ENCODE assay signal across 32 cellular contexts in the genomic region with DNA sequence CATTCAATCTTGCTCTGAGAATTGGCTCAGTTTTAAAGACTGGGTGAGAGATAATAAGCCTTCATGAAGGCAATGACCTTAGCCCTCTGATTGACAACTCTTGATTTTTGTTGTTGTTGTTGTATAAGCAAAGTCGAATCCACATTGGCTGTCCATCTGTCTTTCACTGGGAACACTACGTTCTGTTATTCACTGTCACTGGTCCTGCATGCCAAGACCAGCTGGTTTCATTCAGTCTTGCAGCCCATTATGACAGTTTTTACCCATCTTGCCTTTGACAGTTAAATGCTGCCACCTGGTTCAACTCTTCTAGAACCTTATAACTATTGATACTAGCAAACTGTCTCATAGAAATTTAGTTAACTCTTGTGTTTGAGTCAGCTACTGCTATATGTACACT.
"Had no signal": no experiment of that assay in that cellular context is flagged by ENCODE, and none has a peak within 500 bp of the region (broad histone marks: within the 10 kb centered on the region; RNA-seq: fewer than 3 reads in every experiment).

No MANE protein-coding gene starts in this region.

- H3K9me3 ChIP-seq: adrenal gland, body of pancreas, breast epithelium had no signal

- H3K27me3 ChIP-seq: adrenal gland, body of pancreas, brain microvascular endothelial cell, breast epithelium had no signal

- DNase-seq: activated B cell treated with CpG ODN at 0.5 μM for 24 hours; activated CD4-positive, alpha-beta memory T cell treated with anti-CD3 and anti-CD28 coated beads for 36 hours; activated CD4-positive, alpha-beta T cell treated with anti-CD3 and anti-CD28 coated beads for 4 hours; activated CD4-positive, alpha-beta T cell treated with anti-CD3 and anti-CD28 coated beads, Interleukin-2, amount 10 ng/mL, durations not matched to agents 24 days and 14 days; activated CD4-positive, alpha-beta T cell treated with anti-CD3 and anti-CD28 coated beads, Interleukin-2, amount 50 U/mL, for 1 hour; activated CD4-positive, alpha-beta T cell treated with anti-CD3 and anti-CD28 coated beads, Interleukin-2, amount 50 U/mL, for 4 hours; activated CD4-positive, CD25-positive, alpha-beta regulatory T cell treated with anti-CD3 and anti-CD28 coated beads, Interleukin-2, amount 50 U/mL, for 72 hours; activated CD8-positive, alpha-beta memory T cell treated with anti-CD3 and anti-CD28 coated beads, Interleukin-2, amount 50 U/mL, for 4 hours; activated CD8-positive, alpha-beta T cell treated with anti-CD3 and anti-CD28 coated beads for 36 hours; activated effector memory CD4-positive, alpha-beta T cell treated with anti-CD3 and anti-CD28 coated beads, Interleukin-2, amount 50 U/mL, for 16 hours; activated gamma-delta T cell treated with Interleukin-2 at 50 U/mL for 16 hours; activated naive CD4-positive, alpha-beta T cell; activated naive CD4-positive, alpha-beta T cell treated with anti-CD3 and anti-CD28 coated beads for 36 hours; activated naive CD4-positive, alpha-beta T cell treated with anti-CD3 and anti-CD28 coated beads, Interleukin-2, amount 50 U/mL, for 16 hours; activated naive CD8-positive, alpha-beta T cell treated with anti-CD3 and anti-CD28 coated beads for 36 hours; activated T-cell treated with anti-CD3 and anti-CD28 coated beads for 4 hours; activated T-cell treated with anti-CD3 and anti-CD28 coated beads, Interleukin-2, amount 50 U/mL, for 1 hour; activated T-cell treated with anti-CD3 and anti-CD28 coated beads, Interleukin-2, amount 50 U/mL, for 4 hours; activated T-cell treated with anti-CD3 and anti-CD28 coated beads, Interleukin-2, amount 50 U/mL, for 72 hours; adrenal gland; amniotic stem cell; aorta; body of pancreas; brain microvascular endothelial cell; central memory CD4-positive, alpha-beta T cell; cerebellar nuclear complex; T-helper 2 cell; T-helper 9 cell had no signal

- H3K4me3 ChIP-seq: adrenal gland, body of pancreas, breast epithelium had no signal

- ATAC-seq: activated CD8-positive, alpha-beta T cell treated with anti-CD3 and anti-CD28 coated beads for 36 hours; activated naive CD4-positive, alpha-beta T cell treated with anti-CD3 and anti-CD28 coated beads, Interleukin-2, amount 50 U/mL, for 72 hours; activated T-cell treated with anti-CD3 and anti-CD28 coated beads, Interleukin-2, amount 50 U/mL, for 4 hours; activated T-cell treated with anti-CD3 and anti-CD28 coated beads, Interleukin-2, amount 50 U/mL, for 72 hours; activated T-helper 17 cell treated with anti-CD3 and anti-CD28 coated beads, Interleukin-2, amount 50 U/mL, for 72 hours; body of pancreas had no signal

- H3K4me1 ChIP-seq: adrenal gland, body of pancreas, breast epithelium had no signal

- H3K36me3 ChIP-seq: adrenal gland, brain microvascular endothelial cell, breast epithelium had no signal

- H3K27ac ChIP-seq: adrenal gland, body of pancreas, brain microvascular endothelial cell, breast epithelium, VCaP had no signal
